ENCODE assay signal across 8 cellular contexts in the genomic region with DNA sequence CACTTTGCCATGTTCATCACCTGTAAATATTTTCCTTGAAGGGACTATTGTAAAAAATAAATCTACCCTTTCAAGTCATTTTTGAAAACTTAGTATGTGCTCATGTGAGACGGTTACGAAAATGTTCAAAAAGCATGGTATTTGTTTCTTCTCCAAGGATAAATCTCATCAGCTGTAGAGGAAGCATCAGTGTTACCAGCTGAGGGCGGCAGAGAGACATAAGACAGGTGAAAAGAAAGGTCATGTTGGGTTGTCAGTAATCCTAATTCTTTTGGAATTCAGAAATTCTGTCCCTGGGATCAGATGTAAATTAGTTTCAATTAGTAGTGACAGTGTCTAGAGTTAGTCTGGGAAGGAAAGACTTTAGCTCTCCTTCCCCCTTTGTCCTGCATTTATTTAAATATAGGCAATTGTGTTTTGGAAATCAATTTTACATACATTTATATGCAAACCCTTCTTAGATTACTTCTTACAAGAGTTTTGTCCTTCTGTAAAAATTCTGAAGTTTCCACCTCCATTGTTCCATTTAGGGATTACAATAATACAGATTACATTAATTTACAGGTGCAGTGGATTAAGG.
DNase-seq lines count a peak whose midpoint lies in the region; ATAC-seq and TF ChIP-seq lines count a peak whose summit lies in the region.

No MANE protein-coding gene starts in this region.

- H3K27ac ChIP-seq in heart right ventricle (no peak overlapping the region), gastroesophageal sphincter (no peak overlapping the region)

- H3K27me3 ChIP-seq in heart right ventricle (no peaks in the 10 kb centered on the region), gastroesophageal sphincter (no peaks in the 10 kb centered on the region)

- H3K36me3 ChIP-seq in heart right ventricle (no peaks in the 10 kb centered on the region), gastroesophageal sphincter (no peaks in the 10 kb centered on the region)

- 32 to 37% methylated on average over 3 of the region's 3 CpGs for WGBS in heart right ventricle, 2 donors
- 33 to 46% methylated on average over 3 of the region's 3 CpGs for WGBS in gastroesophageal sphincter (ENCODE audit: low coverage in 1 of 2), 2 donors

- TF ChIP-seq POLR2A in gastroesophageal sphincter (IDR thresholded peaks at IDR 0.05), result no peak

- ATAC-seq in heart right ventricle, result no peak
- no peak for ATAC-seq in gastroesophageal sphincter
- ATAC-seq in HG03039 (IDR thresholded peaks at IDR 0.05; ENCODE audit: unreplicated experiment), result no peak

- no peak for TF ChIP-seq EP300 in gastroesophageal sphincter (IDR thresholded peaks at IDR 0.05)

- no peaks in the 10 kb centered on the region for H3K27me3 Mint-ChIP-seq in type B pancreatic cell

- no peak overlapping the region for H3K27ac Mint-ChIP-seq in type B pancreatic cell

- intact Hi-C loops in heart right ventricle (cut with DNase I), result loop anchor here in 5 of 10 donors (2.0 to 10.0 kb wide), 3 partner anchors 831 to 833 kb away; no protein-coding TSS in a partner anchor

- no peaks in the 10 kb centered on the region for H3K36me3 Mint-ChIP-seq in type B pancreatic cell

- DNase-seq in AG08396 (ENCODE audit: low spot score), result peak; percentile 3
- peak; percentile 44 for DNase-seq in HT1080 (ENCODE audit: low read depth)
- peak; percentile 29 to 67 for DNase-seq in SHP77 (lab: John Stamatoyannopoulos, UW)
- DNase-seq in heart right ventricle, result peak in 1 of 2 donors; percentile 10
- DNase-seq in type B pancreatic cell (ENCODE audit: extremely low spot score, unreplicated experiment), result no peak
- no peak for DNase-seq in occipital lobe (lab: John Stamatoyannopoulos, UW)

- no peak overlapping the region for H3K4me3 Mint-ChIP-seq in type B pancreatic cell

- H3K4me1 ChIP-seq in heart right ventricle, result no peaks in the 10 kb centered on the region
- H3K4me1 ChIP-seq in gastroesophageal sphincter, result no peaks in the 10 kb centered on the region

- H3K9me3 ChIP-seq in heart right ventricle (no peaks in the 10 kb centered on the region), gastroesophageal sphincter (no peaks in the 10 kb centered on the region)

- TF ChIP-seq CTCF in heart right ventricle (IDR thresholded peaks at IDR 0.05), result peak; percentile 11 to 63 (median 44)
- peak; percentile 81 for TF ChIP-seq CTCF in type B pancreatic cell (conservative IDR thresholded peaks at IDR 0.05)
- peak in 2 of 4 experiments; percentile 25 to 36 for TF ChIP-seq CTCF in gastroesophageal sphincter (IDR thresholded peaks at IDR 0.05)

- no peaks in the 10 kb centered on the region for H3K4me1 Mint-ChIP-seq in type B pancreatic cell (ENCODE audit: unreplicated experiment)

- H3K9me3 Mint-ChIP-seq in type B pancreatic cell, result no peaks in the 10 kb centered on the region

- no peak overlapping the region for H3K4me3 ChIP-seq in heart right ventricle
- H3K4me3 ChIP-seq in gastroesophageal sphincter, result no peak overlapping the region

Comparison
In these comparisons a context has a peak if more than half of its experiments do, and no peak if none do; other contexts are left out.
1. DNase-seq: peak in AG08396 (single experiment), HT1080 (single experiment) and SHP77 (2 of 2); none in type B pancreatic cell (single experiment) and occipital lobe (single experiment).